ENCODE assay signal across 13 cellular contexts in genomic region chr9:2459756-2460155, GRCh38.
"Had no signal": no experiment of that assay in that cellular context is flagged by ENCODE, and none has a peak within 500 bp of the region (broad histone marks: within the 10 kb centered on the region; RNA-seq: fewer than 3 reads in every experiment).

No MANE protein-coding gene starts in this region.

- H3K4me3 ChIP-seq: spleen, upper lobe of left lung had no signal

- H3K4me1 ChIP-seq: spleen, upper lobe of left lung had no signal

- H3K36me3 ChIP-seq: brain microvascular endothelial cell, spleen, upper lobe of left lung had no signal

- H3K9me3 ChIP-seq: upper lobe of left lung had no signal

- H3K27ac ChIP-seq: brain microvascular endothelial cell, spleen, upper lobe of left lung had no signal

- H3K27me3 ChIP-seq: brain microvascular endothelial cell, spleen, upper lobe of left lung had no signal

- DNase-seq: activated B cell treated with CpG ODN at 0.5 μM for 24 hours; activated CD4-positive, alpha-beta T cell treated with anti-CD3 and anti-CD28 coated beads, Interleukin-2, amount 50 U/mL, for 1 hour; activated effector memory CD4-positive, alpha-beta T cell treated with Interleukin-2 at 50 U/mL for 16 hours; activated T-cell treated with anti-CD3 and anti-CD28 coated beads, Interleukin-2, amount 50 U/mL, for 24 hours; brain microvascular endothelial cell; mesendoderm; spleen; stimulated activated CD4-positive, alpha-beta T cell treated with anti-CD3 and anti-CD28 coated beads, Interleukin-1b, Interleukin-23, amount 100 ng/mL, for 48 hours; T-helper 17 cell; upper lobe of left lung had no signal

- ATAC-seq: esophagus mucosa; sciatic nerve; stimulated activated memory B cell treated with anti-CD40 and anti-IgM and Interleukin-4, amounts not matched to agents 10 μg/mL and 1 μg/mL and 100 μg/mL, for 72 hours; T-helper 17 cell had no signal
